21 cellular contexts compared by ENCODE assay signal in the genomic region with DNA sequence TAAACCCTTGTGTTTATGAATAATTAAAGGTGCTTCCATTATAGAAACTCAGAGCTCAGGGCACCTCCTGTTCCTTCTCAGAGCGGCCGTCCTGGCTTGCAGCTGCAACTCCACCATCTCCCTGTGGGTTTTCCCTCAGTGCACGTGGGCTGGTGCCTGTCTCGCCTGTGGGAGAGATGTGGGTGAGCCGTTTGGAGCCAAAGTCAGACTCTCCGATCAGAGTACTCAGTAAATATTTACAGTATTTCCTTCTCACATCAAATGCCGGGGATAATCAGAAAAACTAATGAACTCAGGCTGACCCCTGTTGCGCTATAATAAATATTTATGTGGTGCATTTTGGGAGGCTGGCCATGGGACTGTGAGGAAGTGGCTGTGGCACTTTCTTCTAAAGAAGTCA.
"Had no signal": no experiment of that assay in that cellular context is flagged by ENCODE, and none has a peak within 500 bp of the region (broad histone marks: within the 10 kb centered on the region; RNA-seq: fewer than 3 reads in every experiment).

No MANE protein-coding gene starts in this region.

- H3K9me3 ChIP-seq: mucosa of descending colon, neutrophil, psoas muscle, thoracic aorta had no signal

- H3K4me3 ChIP-seq: coronary artery, mucosa of descending colon, psoas muscle, thoracic aorta had no signal

- H3K27ac ChIP-seq: coronary artery, foreskin keratinocyte, neutrophil, psoas muscle, thoracic aorta had no signal

- H3K27me3 ChIP-seq: foreskin keratinocyte, neutrophil had no signal

- ATAC-seq: foreskin keratinocyte; mucosa of descending colon; naive thymus-derived CD8-positive, alpha-beta T cell; psoas muscle; sciatic nerve; stimulated activated naive B cell treated with anti-CD40 and anti-IgM and Interleukin-4, amounts not matched to agents 10 μg/mL and 1 μg/mL and 100 μg/mL, for 72 hours; stimulated activated naive CD8-positive, alpha-beta T cell treated with anti-CD3 and anti-CD28 coated beads, Interleukin-15, amount 100 ng/mL, for 72 hours had no signal

- H3K9me3 Mint-ChIP-seq: naive thymus-derived CD8-positive, alpha-beta T cell; stimulated activated naive CD8-positive, alpha-beta T cell treated with anti-CD3 and anti-CD28 coated beads, Interleukin-15, amount 100 ng/mL, for 72 hours had no signal

- H3K4me1 Mint-ChIP-seq: naive thymus-derived CD8-positive, alpha-beta T cell; stimulated activated naive B cell treated with anti-CD40 and anti-IgM and Interleukin-4, amounts not matched to agents 10 μg/mL and 1 μg/mL and 100 μg/mL, for 72 hours; stimulated activated naive CD8-positive, alpha-beta T cell treated with anti-CD3 and anti-CD28 coated beads, Interleukin-15, amount 100 ng/mL, for 72 hours had no signal

- H3K4me1 ChIP-seq: foreskin keratinocyte, psoas muscle had no signal

- H3K4me3 Mint-ChIP-seq: endodermal cell; naive thymus-derived CD8-positive, alpha-beta T cell; stimulated activated naive B cell treated with anti-CD40 and anti-IgM and Interleukin-4, amounts not matched to agents 10 μg/mL and 1 μg/mL and 100 μg/mL, for 72 hours; stimulated activated naive CD8-positive, alpha-beta T cell treated with anti-CD3 and anti-CD28 coated beads, Interleukin-15, amount 100 ng/mL, for 72 hours had no signal

- H3K27me3 Mint-ChIP-seq: naive thymus-derived CD8-positive, alpha-beta T cell; stimulated activated naive CD8-positive, alpha-beta T cell treated with anti-CD3 and anti-CD28 coated beads, Interleukin-15, amount 100 ng/mL, for 72 hours had no signal

- H3K27ac Mint-ChIP-seq: endodermal cell; naive thymus-derived CD8-positive, alpha-beta T cell; stimulated activated naive B cell treated with anti-CD40 and anti-IgM and Interleukin-4, amounts not matched to agents 10 μg/mL and 1 μg/mL and 100 μg/mL, for 72 hours; stimulated activated naive CD8-positive, alpha-beta T cell treated with anti-CD3 and anti-CD28 coated beads, Interleukin-15, amount 100 ng/mL, for 72 hours had no signal

- H3K36me3 ChIP-seq: neutrophil, thoracic aorta had no signal

- DNase-seq: effector CD4-positive, alpha-beta T cell; endodermal cell; erythroblast; foreskin keratinocyte; head of caudate nucleus; hippocampal formation; mammary epithelial cell; mucosa of descending colon; naive thymus-derived CD8-positive, alpha-beta T cell; psoas muscle; retina; stimulated activated CD4-positive, alpha-beta T cell treated with anti-CD3 and anti-CD28 coated beads, Interleukin-2, amount 100 ng/mL, for 24 hours; stimulated activated CD4-positive, alpha-beta T cell treated with anti-CD3 and anti-CD28 coated beads, Interleukin-4, amount 100 ng/mL, for 4 hours; stimulated activated naive B cell treated with anti-CD40 and anti-IgM and Interleukin-4, amounts not matched to agents 10 μg/mL and 1 μg/mL and 100 μg/mL, for 72 hours; stimulated activated naive CD8-positive, alpha-beta T cell treated with anti-CD3 and anti-CD28 coated beads, Interleukin-15, amount 100 ng/mL, for 72 hours; substantia nigra; trophoblast cell had no signal

- H3K36me3 Mint-ChIP-seq: naive thymus-derived CD8-positive, alpha-beta T cell; stimulated activated naive B cell treated with anti-CD40 and anti-IgM and Interleukin-4, amounts not matched to agents 10 μg/mL and 1 μg/mL and 100 μg/mL, for 72 hours had no signal
